18 cellular contexts compared by ENCODE assay signal in genomic region chr3:156518726-156519125, GRCh38. TPM values are rescaled to one million over a fixed set of nuclear protein-coding genes. Genes with fewer than 3 reads are reported as not detected.
DNase-seq lines count a peak whose midpoint lies in the region; ATAC-seq and TF ChIP-seq lines count a peak whose summit lies in the region.
"Had no signal": no experiment of that assay in that cellular context is flagged by ENCODE, and none has a peak within 500 bp of the region (broad histone marks: within the 10 kb centered on the region; RNA-seq: fewer than 3 reads in every experiment).

No MANE protein-coding gene starts in this region.

- intact Hi-C loops in sciatic nerve (cut with DNase I): no loop called here
- intact Hi-C loops in esophagus squamous epithelium (cut with DNase I): no loop called here

- no peaks in the 10 kb centered on the region for H3K36me3 ChIP-seq in GM23248 (ENCODE audit: low read depth)
- no peaks in the 10 kb centered on the region for H3K36me3 ChIP-seq in esophagus squamous epithelium
- H3K36me3 ChIP-seq: thyroid gland had no signal

- H3K4me1 ChIP-seq in GM23248 (ENCODE audit: insufficient read depth) (peaks cover 28% of the 10 kb centered on the region), esophagus squamous epithelium (peaks cover 0 to 8% (median 0%) of the 10 kb centered on the region in 3 donors)

- no peaks in the 10 kb centered on the region for H3K27me3 ChIP-seq in GM23248 (replicated peaks; ENCODE audit: insufficient read depth)
- no peaks in the 10 kb centered on the region for H3K27me3 ChIP-seq in esophagus squamous epithelium
- H3K27me3 ChIP-seq: thyroid gland had no signal

- in situ Hi-C loops in GM23248 (cut with MboI): no loop called here

- H3K9me2 ChIP-seq in GM23248 (ENCODE audit: insufficient read depth): no peaks in the 10 kb centered on the region

- no peaks in the 10 kb centered on the region for H4K20me1 ChIP-seq in GM23248 (ENCODE audit: insufficient read depth)

- TF ChIP-seq POLR2A in esophagus squamous epithelium (IDR thresholded peaks at IDR 0.05): no peak

- H3K4me3 ChIP-seq in GM23248: no peak overlapping the region
- no peak overlapping the region for H3K4me3 ChIP-seq in esophagus squamous epithelium
- H3K4me3 ChIP-seq: skin epidermis, thyroid gland had no signal

- H3K27ac ChIP-seq in GM23248 (no peak overlapping the region), esophagus squamous epithelium (no peak overlapping the region)
- H3K27ac ChIP-seq: skin epidermis, thyroid gland had no signal

- H3F3A ChIP-seq in GM23248 (ENCODE audit: insufficient read depth): peaks cover 21% of the 10 kb centered on the region; the same call in 1 of the 2 replicates

- no peak for TF ChIP-seq CTCF in esophagus squamous epithelium (IDR thresholded peaks at IDR 0.05)

- H2AFZ ChIP-seq in GM23248: no peak overlapping the region

- DNase-seq in GM23248 (peak; percentile 79), NCI-H524 treated with DMSO at 0.1 percent for 48 hours (lab: John Stamatoyannopoulos, UW) (peak; percentile 37), fibroblast of the conjunctiva (ENCODE audit: low read depth) (peak; percentile 8), sciatic nerve (ENCODE audit: low spot score) (no peak), esophagus squamous epithelium (lab: John Stamatoyannopoulos, UW) (no peak), mesenteric fat pad (ENCODE audit: low spot score) (no peak), NCI-H2029 treated with DMSO at 0.1 percent for 48 hours (lab: John Stamatoyannopoulos, UW) (no peak)
- DNase-seq: activated CD4-positive, alpha-beta T cell treated with anti-CD3 and anti-CD28 coated beads for 1 hour; foreskin melanocyte; left cardiac atrium; NCI-H1092; NCI-H1930; NCI-H526; posterior cingulate gyrus; stimulated activated naive CD4-positive, alpha-beta T cell; SW 1271; thyroid gland had no signal

- H3K9ac ChIP-seq in GM23248: no peak overlapping the region

- no peaks in the 10 kb centered on the region for H3K79me2 ChIP-seq in GM23248 (ENCODE audit: insufficient read depth)

- H3K9me3 ChIP-seq in GM23248 (ENCODE audit: low read depth) (no peaks in the 10 kb centered on the region), esophagus squamous epithelium (no peaks in the 10 kb centered on the region)
- H3K9me3 ChIP-seq: thyroid gland had no signal

- no peak overlapping the region for H3K4me2 ChIP-seq in GM23248 (ENCODE audit: unreplicated experiment)

- peak; percentile 41 for ATAC-seq in sciatic nerve

RNA-seq across cellular contexts. Expression of gene SSR3, which starts 36.2 kb away (rescaled TPM):
- 364 and 409 TPM in 2 replicates for total RNA-seq in GM23248 (2014; rRNA removed; shearing (Covaris generic))
- polyA plus RNA-seq in GM23248 (2016; fragmentation: Nextera tagmentation; extraction: Ambion mirVana): 551 and 566 TPM in 2 replicates
- 125 TPM for total RNA-seq in sciatic nerve
- 10 to 100 TPM; 42.5 to 74.7 (median 57.1) TPM for total RNA-seq in esophagus squamous epithelium
- total RNA-seq in mesenteric fat pad: 196 TPM

Comparison
In these comparisons a context has a peak if more than half of its experiments do, and no peak if none do; other contexts are left out.
1. DNase-seq: peak in GM23248 (single experiment), NCI-H524 treated with DMSO at 0.1 percent for 48 hours (single experiment) and fibroblast of the conjunctiva (single experiment); none in sciatic nerve (single experiment), esophagus squamous epithelium (single experiment), mesenteric fat pad (single experiment) and NCI-H2029 treated with DMSO at 0.1 percent for 48 hours (single experiment).